23 cellular contexts compared by ENCODE assay signal in the genomic region with DNA sequence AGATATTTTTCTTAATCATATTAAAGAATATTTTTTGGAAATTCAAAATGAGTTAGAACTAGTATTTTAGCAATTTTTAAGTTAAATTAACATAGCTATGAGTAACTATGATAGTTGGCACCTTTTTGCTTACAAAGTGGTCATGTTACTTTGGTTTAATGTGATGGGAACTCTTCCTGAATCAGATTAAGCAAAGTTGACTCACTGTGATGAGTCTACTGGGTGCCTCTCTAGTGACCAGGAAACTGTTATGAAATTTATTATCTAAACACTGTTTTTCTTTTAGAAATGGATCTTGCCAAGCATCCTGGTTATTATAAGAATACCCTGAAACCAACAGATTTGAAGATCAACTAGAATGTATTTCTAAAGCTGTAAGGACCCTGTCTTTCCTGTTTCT.
DNase-seq lines count a peak whose midpoint lies in the region; ATAC-seq and TF ChIP-seq lines count a peak whose summit lies in the region.
"Had no signal": no experiment of that assay in that cellular context is flagged by ENCODE, and none has a peak within 500 bp of the region (broad histone marks: within the 10 kb centered on the region; RNA-seq: fewer than 3 reads in every experiment).

No MANE protein-coding gene starts in this region.

- no peaks in the 10 kb centered on the region for H3K36me3 ChIP-seq in RWPE2 (ENCODE audit: low read depth)
- H3K36me3 ChIP-seq: BLaER1 had no signal

- H3K27me3 ChIP-seq in RWPE2 (ENCODE audit: insufficient read depth, poor library complexity, severe bottlenecking): no peaks in the 10 kb centered on the region
- H3K27me3 ChIP-seq: BLaER1 had no signal

- no peaks in the 10 kb centered on the region for H3K9me3 ChIP-seq in RWPE2 (ENCODE audit: severe bottlenecking)
- H3K9me3 ChIP-seq: Caco-2 had no signal

- H3K4me3 ChIP-seq in RWPE2 (ENCODE audit: severe bottlenecking): no peak overlapping the region
- H3K4me3 ChIP-seq: BLaER1, GM12878 had no signal

- H3K4me1 ChIP-seq in RWPE2 (ENCODE audit: insufficient read depth, poor library complexity, severe bottlenecking): peaks cover 6% of the 10 kb centered on the region
- H3K4me1 ChIP-seq: BLaER1, Caco-2 had no signal

- no peak for TF ChIP-seq CTCF in RWPE2 (IDR thresholded peaks at IDR 0.05; ENCODE audit: poor library complexity, severe bottlenecking)

- ATAC-seq in RWPE2 (ENCODE audit: low read depth) (peak; percentile 80), HG02571 (IDR thresholded peaks at IDR 0.05; ENCODE audit: unreplicated experiment) (no peak)
- ATAC-seq: GM12878 had no signal

- DNase-seq in HT1080 (ENCODE audit: low read depth) (peak; percentile 46), RWPE2 (ENCODE audit: low spot score) (no peak), epithelial cell of prostate (ENCODE audit: low read depth, low spot score) (peak; percentile 6), activated T-cell treated with anti-CD3 and anti-CD28 coated beads for 4 hours (no peak), NCI-H524 treated with DMSO at 0.1 percent for 48 hours (lab: John Stamatoyannopoulos, UW) (no peak), SW480 (ENCODE audit: low spot score) (no peak)
- DNase-seq: ACHN; Caco-2; CD4-positive, alpha-beta memory T cell; DMS 273 treated with DMSO at 0.1 percent for 48 hours; DMS79 treated with DMSO at 0.1 percent for 48 hours; H7; HFFc6; KBM-7; NCI-H1105; NCI-H146; NCI-H2029 treated with DMSO at 0.1 percent for 48 hours; NCI-H345; NCI-H524; OCI-M1 had no signal

- H3K27ac ChIP-seq in RWPE2 (ENCODE audit: poor library complexity, severe bottlenecking) (no peak overlapping the region), epithelial cell of prostate (no peak overlapping the region)
- H3K27ac ChIP-seq: BLaER1 had no signal

Comparison
In these comparisons a context has a peak if more than half of its experiments do, and no peak if none do; other contexts are left out.
1. DNase-seq: peak in HT1080 (single experiment) and epithelial cell of prostate (single experiment); none in RWPE2 (single experiment), activated T-cell treated with anti-CD3 and anti-CD28 coated beads for 4 hours (single experiment), NCI-H524 treated with DMSO at 0.1 percent for 48 hours (single experiment) and SW480 (single experiment).